In genomic region chr6:28896505-28897392, GRCh38 we compare ENCODE assay signal across 1 cellular context.
TF ChIP-seq lines count a peak whose summit lies in the region.

No MANE protein-coding gene starts in this region.

TF ChIP-seq in K562, 482 proteins besides CTCF, POLR2A, EP300 and RAD21 (continued from another document and continues in another):
- TF ChIP-seq ZNF609 (CRISPR knock-in tag; IDR thresholded peaks at IDR 0.05; ENCODE audit: borderline replicate concordance) (0 out of 2 replicates have a peak, but pooled peaks have one; percentile 26), SRSF1 (IDR thresholded peaks at IDR 0.05; ENCODE audit: low read depth, low read length) (no peak), HMG20A (CRISPR knock-in tag; conservative IDR thresholded peaks at IDR 0.05) (no peak), BMI1 (IDR thresholded peaks at IDR 0.05; ENCODE audit: low read length) (no peak), RHOXF2B (CRISPR knock-in tag; conservative IDR thresholded peaks at IDR 0.05) (no peak), SNIP1 (IDR thresholded peaks at IDR 0.05; ENCODE audit: low read depth) (no peak), FOXO4 (CRISPR knock-in tag; IDR thresholded peaks at IDR 0.05) (0 out of 2 replicates have a peak, but pooled peaks have one; percentile 69), SP1 (CRISPR knock-in tag; IDR thresholded peaks at IDR 0.05) (no peak), E2F1 (CRISPR knock-in tag; IDR thresholded peaks at IDR 0.05) (no peak; the same call in none of the 2 replicates), ZNF778 (CRISPR knock-in tag; IDR thresholded peaks at IDR 0.05) (no peak), ARID1B (IDR thresholded peaks at IDR 0.05) (no peak; the same call in 1 of the 2 replicates), HDAC6 (IDR thresholded peaks at IDR 0.05; ENCODE audit: low read depth, low read length) (no peak), BDP1 (IDR thresholded peaks at IDR 0.05; ENCODE audit: insufficient read depth, insufficient read length) (no peak), ZBTB34 (CRISPR knock-in tag; IDR thresholded peaks at IDR 0.05) (no peak), PHTF2 (CRISPR knock-in tag; IDR thresholded peaks at IDR 0.05) (no peak), NFIX (CRISPR knock-in tag; IDR thresholded peaks at IDR 0.05; ENCODE audit: low read depth) (0 out of 2 replicates have a peak, but pooled peaks have one; percentile 11), FOXK2 (conservative IDR thresholded peaks at IDR 0.05 in 1 of 2, IDR thresholded peaks at IDR 0.05 in 1 of 2; ENCODE audit: low read depth in 2 of 2) (peak in 1 of 2 experiments; percentile 19; a peak in 2 of 4 replicates), NEUROD1 (IDR thresholded peaks at IDR 0.05; ENCODE audit: borderline replicate concordance, low read depth, low read length, partially characterized antibody) (peak; percentile 36), IRF1 (CRISPR knock-in tag; IDR thresholded peaks at IDR 0.05; ENCODE audit: borderline replicate concordance) (no peak), NKRF (IDR thresholded peaks at IDR 0.05; ENCODE audit: borderline replicate concordance) (no peak; the same call in 1 of the 2 replicates), MXI1 (IDR thresholded peaks at IDR 0.05; ENCODE audit: low read depth, low read length) (no peak), ESRRB (CRISPR knock-in tag; IDR thresholded peaks at IDR 0.05; ENCODE audit: borderline replicate concordance) (no peak), HDAC8 (tag; IDR thresholded peaks at IDR 0.05) (no peak), SUPT5H (IDR thresholded peaks at IDR 0.05) (peak; percentile 46), MXD1 (CRISPR knock-in tag; IDR thresholded peaks at IDR 0.05; ENCODE audit: borderline replicate concordance, poor library complexity, severe bottlenecking) (peak; percentile 31), ELF1 (tag; IDR thresholded peaks at IDR 0.05) (0 out of 2 replicates have a peak, but pooled peaks have one; percentile 19), ZNF121 (CRISPR knock-in tag; conservative IDR thresholded peaks at IDR 0.05) (no peak), RERE (CRISPR knock-in tag; IDR thresholded peaks at IDR 0.05; ENCODE audit: borderline replicate concordance) (no peak), RBM39 (optimal IDR thresholded peaks at IDR 0.05; ENCODE audit: low read depth, low read length) (no peak), GABPB1 (CRISPR knock-in tag; IDR thresholded peaks at IDR 0.05) (no peak; the same call in 1 of the 2 replicates), COPS2 (conservative IDR thresholded peaks at IDR 0.05) (no peak), FOXJ3 (CRISPR knock-in tag; IDR thresholded peaks at IDR 0.05) (no peak), OTX1 (CRISPR knock-in tag; IDR thresholded peaks at IDR 0.05) (peak; percentile 90; the same call in 1 of the 2 replicates), ZNF699 (CRISPR knock-in tag; IDR thresholded peaks at IDR 0.05; ENCODE audit: insufficient replicate concordance) (no peak), ELK3 (CRISPR knock-in tag; IDR thresholded peaks at IDR 0.05) (peak; percentile 79; the same call in 1 of the 2 replicates), MTA2 (IDR thresholded peaks at IDR 0.05; ENCODE audit: low read depth) (no peak), HNRNPL (IDR thresholded peaks at IDR 0.05; ENCODE audit: low read depth, low read length) (no peak), HCFC1 (IDR thresholded peaks at IDR 0.05; ENCODE audit: low read depth, low read length) (no peak), SIX5 (IDR thresholded peaks at IDR 0.05; ENCODE audit: borderline replicate concordance in 1 of 2, insufficient read depth in 1 of 2, low read depth in 1 of 2, low read length in 2 of 2) (no peak), ZNF79 (CRISPR knock-in tag; IDR thresholded peaks at IDR 0.05; ENCODE audit: low read depth) (no peak), PREB (CRISPR knock-in tag; IDR thresholded peaks at IDR 0.05) (peak; percentile 44; the same call in 1 of the 2 replicates), HMGN3 (IDR thresholded peaks at IDR 0.05; ENCODE audit: borderline replicate concordance, extremely low read depth, insufficient read length, low read depth, low read length) (peak; percentile 40), KLF16 (IDR thresholded peaks at IDR 0.05) (no peak), HMG20B (CRISPR knock-in tag; IDR thresholded peaks at IDR 0.05) (no peak)
